9 cellular contexts compared by ENCODE assay signal in genomic region chr16:27327586-27327915, GRCh38. TPM values are rescaled to one million over a fixed set of nuclear protein-coding genes. Genes with fewer than 3 reads are reported as not detected.
A peak's percentile ranks its signal among the peaks of the same experiment; 100 is the strongest.
DNase-seq lines count a peak whose midpoint lies in the region; ATAC-seq and TF ChIP-seq lines count a peak whose summit lies in the region.
"Had no signal": no experiment of that assay in that cellular context is flagged by ENCODE, and none has a peak within 500 bp of the region (broad histone marks: within the 10 kb centered on the region; RNA-seq: fewer than 3 reads in every experiment).

No MANE protein-coding gene starts in this region.

- H3K36me3 ChIP-seq in hepatocyte (replicated peaks; ENCODE audit: insufficient read depth, low read depth), result no peaks in the 10 kb centered on the region
- H3K36me3 ChIP-seq: HAP-1 had no signal

- no peak for DNase-seq in HFFc6
- DNase-seq in activated T-helper 1 cell treated with anti-CD3 and anti-CD28 coated beads, Interleukin-12 subunit alpha, Interleukin-12 subunit beta, Interleukin-2, Interleukin-4 antibody, amounts not matched to agents 30 ng/mL and 10 ng/mL and 1 ng/mL, durations not matched to agents 14 hours and 24 hours and 36 hours (ENCODE audit: low spot score), result no peak
- no peak for DNase-seq in hepatocyte (ENCODE audit: low spot score)
- no peak for DNase-seq in glomerular visceral epithelial cell (ENCODE audit: extremely low spot score)

- TF ChIP-seq CTCF in HFFc6 (IDR thresholded peaks at IDR 0.05), result no peak
- TF ChIP-seq CTCF in hepatocyte (IDR thresholded peaks at IDR 0.05; ENCODE audit: poor library complexity), result no peak

- no peaks in the 10 kb centered on the region for H3K9me3 ChIP-seq in hepatocyte (ENCODE audit: low read depth)
- H3K9me3 ChIP-seq: HAP-1 had no signal

- intact Hi-C loops in activated T-helper 1 cell treated with anti-CD3 and anti-CD28 coated beads, Interleukin-12 subunit alpha, Interleukin-12 subunit beta, Interleukin-2, Interleukin-4 antibody, amounts not matched to agents 30 ng/mL and 10 ng/mL and 1 ng/mL, durations not matched to agents 14 hours and 24 hours and 36 hours (cut with micrococcal nuclease), result loop anchor here (1.0 to 10.0 kb wide), 3 partner anchors 9 to 407 kb away; no protein-coding TSS in a partner anchor

- peak overlapping the region; percentile 98 for H3K27ac Mint-ChIP-seq in HFFc6
- peak overlapping the region; percentile 90 for H3K27ac Mint-ChIP-seq in activated T-helper 1 cell treated with anti-CD3 and anti-CD28 coated beads, Interleukin-12 subunit alpha, Interleukin-12 subunit beta, Interleukin-2, Interleukin-4 antibody, amounts not matched to agents 30 ng/mL and 10 ng/mL and 1 ng/mL, durations not matched to agents 14 hours and 24 hours and 36 hours

- H3K4me3 ChIP-seq in hepatocyte (no peak overlapping the region), skin epidermis (no peak overlapping the region)
- H3K4me3 ChIP-seq: HAP-1 had no signal

- H2AFZ ChIP-seq in hepatocyte, result no peak overlapping the region

- peaks cover 1% of the 10 kb centered on the region; the same call in 1 of the 2 replicates for H3K27me3 Mint-ChIP-seq in HFFc6 (ENCODE audit: insufficient read depth)
- no peaks in the 10 kb centered on the region for H3K27me3 Mint-ChIP-seq in activated T-helper 1 cell treated with anti-CD3 and anti-CD28 coated beads, Interleukin-12 subunit alpha, Interleukin-12 subunit beta, Interleukin-2, Interleukin-4 antibody, amounts not matched to agents 30 ng/mL and 10 ng/mL and 1 ng/mL, durations not matched to agents 14 hours and 24 hours and 36 hours (ENCODE audit: insufficient read depth)

- no peaks in the 10 kb centered on the region for H3K9me2 ChIP-seq in hepatocyte (replicated peaks; ENCODE audit: insufficient read depth)

- no peaks in the 10 kb centered on the region for H4K20me1 ChIP-seq in hepatocyte (ENCODE audit: insufficient read depth, poor library complexity, severe bottlenecking)

- H3K4me1 ChIP-seq in hepatocyte (ENCODE audit: insufficient read depth), result peaks cover 39% of the 10 kb centered on the region
- H3K4me1 ChIP-seq: HAP-1 had no signal

- H3K4me2 ChIP-seq in hepatocyte, result peak overlapping the region; percentile 60

- peak overlapping the region; percentile 74 for H3K4me3 Mint-ChIP-seq in HFFc6
- peak overlapping the region; percentile 63 for H3K4me3 Mint-ChIP-seq in activated T-helper 1 cell treated with anti-CD3 and anti-CD28 coated beads, Interleukin-12 subunit alpha, Interleukin-12 subunit beta, Interleukin-2, Interleukin-4 antibody, amounts not matched to agents 30 ng/mL and 10 ng/mL and 1 ng/mL, durations not matched to agents 14 hours and 24 hours and 36 hours

- no peaks in the 10 kb centered on the region for H3K27me3 ChIP-seq in hepatocyte

- 67% methylated on average over 3 of the region's 3 CpGs for WGBS in hepatocyte (ENCODE audit: low lambda C conversion rate, missing lambda C conversion rate)

- no peaks in the 10 kb centered on the region for H3K9me3 Mint-ChIP-seq in HFFc6
- H3K9me3 Mint-ChIP-seq in activated T-helper 1 cell treated with anti-CD3 and anti-CD28 coated beads, Interleukin-12 subunit alpha, Interleukin-12 subunit beta, Interleukin-2, Interleukin-4 antibody, amounts not matched to agents 30 ng/mL and 10 ng/mL and 1 ng/mL, durations not matched to agents 14 hours and 24 hours and 36 hours, result no peaks in the 10 kb centered on the region

- peaks cover 52% of the 10 kb centered on the region for H3K79me2 ChIP-seq in hepatocyte

- ATAC-seq in GM18517 (IDR thresholded peaks at IDR 0.05; ENCODE audit: unreplicated experiment) (no peak), GM18867 (IDR thresholded peaks at IDR 0.05; ENCODE audit: unreplicated experiment) (no peak), GM21737 (IDR thresholded peaks at IDR 0.05; ENCODE audit: unreplicated experiment) (no peak)

- peaks cover 59% of the 10 kb centered on the region for H3K4me1 Mint-ChIP-seq in HFFc6 (ENCODE audit: low read depth)
- H3K4me1 Mint-ChIP-seq in activated T-helper 1 cell treated with anti-CD3 and anti-CD28 coated beads, Interleukin-12 subunit alpha, Interleukin-12 subunit beta, Interleukin-2, Interleukin-4 antibody, amounts not matched to agents 30 ng/mL and 10 ng/mL and 1 ng/mL, durations not matched to agents 14 hours and 24 hours and 36 hours (ENCODE audit: low read depth), result peaks cover 68% of the 10 kb centered on the region

- peak overlapping the region; percentile 91 for H3K27ac ChIP-seq in hepatocyte
- H3K27ac ChIP-seq in skin epidermis, result peak overlapping the region in 20 of 21 experiments; percentile 77 to 99 (median 88)

- H3K36me3 Mint-ChIP-seq in HFFc6 (ENCODE audit: low read depth), result peaks cover 26% of the 10 kb centered on the region
- peaks cover 59% of the 10 kb centered on the region for H3K36me3 Mint-ChIP-seq in activated T-helper 1 cell treated with anti-CD3 and anti-CD28 coated beads, Interleukin-12 subunit alpha, Interleukin-12 subunit beta, Interleukin-2, Interleukin-4 antibody, amounts not matched to agents 30 ng/mL and 10 ng/mL and 1 ng/mL, durations not matched to agents 14 hours and 24 hours and 36 hours (ENCODE audit: low read depth)

RNA-seq across cellular contexts. Expression of gene IL4R, which starts 13.8 kb away (rescaled TPM):
- 10 to 100 TPM; 20.0 to 27.0 (median 23.2) TPM for total RNA-seq in HFFc6 (2021; fragmentation: NEBNext Ultra II Directional; extraction: Animal tissue kit (Norgen Biotek cat#: 25700))
- 288 and 320 TPM in 2 replicates for total RNA-seq in activated T-helper 1 cell treated with anti-CD3 and anti-CD28 coated beads, Interleukin-12 subunit alpha, Interleukin-12 subunit beta, Interleukin-2, Interleukin-4 antibody, amounts not matched to agents 30 ng/mL and 10 ng/mL and 1 ng/mL, durations not matched to agents 14 hours and 24 hours and 36 hours
- total RNA-seq in hepatocyte, result 19.0 and 23.6 TPM in 2 replicates
- 20.9 and 22.3 TPM in 2 replicates for polyA plus RNA-seq in hepatocyte

RNA-seq across cellular contexts. Expression of gene NSMCE1, which starts 59.0 kb away (rescaled TPM):
- total RNA-seq in HFFc6 (2021; fragmentation: NEBNext Ultra II Directional; extraction: Animal tissue kit (Norgen Biotek cat#: 25700)), result 10 to 100 TPM; 63.6 to 71.3 (median 66.5) TPM
- 128 and 134 TPM in 2 replicates for total RNA-seq in activated T-helper 1 cell treated with anti-CD3 and anti-CD28 coated beads, Interleukin-12 subunit alpha, Interleukin-12 subunit beta, Interleukin-2, Interleukin-4 antibody, amounts not matched to agents 30 ng/mL and 10 ng/mL and 1 ng/mL, durations not matched to agents 14 hours and 24 hours and 36 hours
- 35.0 and 40.8 TPM in 2 replicates for total RNA-seq in hepatocyte
- polyA plus RNA-seq in hepatocyte, result 58.2 and 66.3 TPM in 2 replicates

Comparison
In these comparisons a context has a peak if more than half of its experiments do, and no peak if none do; other contexts are left out.
1. RNA of gene IL4R, which starts 13.8 kb away (total RNA-seq): 288 to 320 TPM in activated T-helper 1 cell treated with anti-CD3 and anti-CD28 coated beads, Interleukin-12 subunit alpha, Interleukin-12 subunit beta, Interleukin-2, Interleukin-4 antibody, amounts not matched to agents 30 ng/mL and 10 ng/mL and 1 ng/mL, durations not matched to agents 14 hours and 24 hours and 36 hours; 19.0 to 23.6 TPM in hepatocyte and 20.0 to 27.0 TPM in HFFc6; every median in the first group is over 10 times any median in the second.